9 cellular contexts compared by ENCODE assay signal in the genomic region with DNA sequence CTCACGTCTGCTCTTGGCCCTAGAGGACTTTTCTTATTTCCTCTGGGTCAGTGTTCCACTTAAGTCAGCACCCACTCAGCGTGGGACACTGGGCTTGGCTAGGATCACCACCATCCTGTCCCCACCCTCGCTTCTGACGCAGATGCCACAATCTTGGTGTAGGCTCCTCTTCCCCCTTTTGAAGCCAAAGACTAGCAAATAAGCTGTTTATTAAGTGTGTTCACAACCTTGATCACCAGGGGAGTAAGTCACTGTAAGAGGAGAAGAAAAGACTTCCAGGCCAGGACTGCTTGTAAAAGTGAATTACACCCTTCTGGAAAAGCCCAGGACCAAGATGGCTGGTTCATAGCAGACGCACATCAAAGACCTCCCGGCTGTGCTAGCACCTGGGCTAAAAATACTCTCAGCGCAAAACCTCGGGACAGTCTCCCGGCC.
DNase-seq lines count a peak whose midpoint lies in the region; TF ChIP-seq lines count a peak whose summit lies in the region.
"Had no signal": no experiment of that assay in that cellular context is flagged by ENCODE, and none has a peak within 500 bp of the region (broad histone marks: within the 10 kb centered on the region; RNA-seq: fewer than 3 reads in every experiment).

No MANE protein-coding gene starts in this region.

- H3K27me3 ChIP-seq in thyroid gland, result no peaks in the 10 kb centered on the region

- no peak for TF ChIP-seq POLR2A in thyroid gland (IDR thresholded peaks at IDR 0.05)

- H3K36me3 Mint-ChIP-seq in activated T-cell treated with anti-CD3 and anti-CD28 coated beads, Interleukin-2, amount 50 U/mL, for 24 hours (ENCODE audit: low read depth), result peaks cover 32% of the 10 kb centered on the region

- no peak for TF ChIP-seq CTCF in thyroid gland (IDR thresholded peaks at IDR 0.05)

- H3K4me3 Mint-ChIP-seq in activated T-cell treated with anti-CD3 and anti-CD28 coated beads, Interleukin-2, amount 50 U/mL, for 24 hours, result no peak overlapping the region

- H3K4me1 ChIP-seq in thyroid gland, result peaks cover 28 to 83% of the 10 kb centered on the region in 2 donors

- no peaks in the 10 kb centered on the region for H3K36me3 ChIP-seq in thyroid gland

- H3K4me1 Mint-ChIP-seq in activated T-cell treated with anti-CD3 and anti-CD28 coated beads, Interleukin-2, amount 50 U/mL, for 24 hours (ENCODE audit: low read depth), result peaks cover 98% of the 10 kb centered on the region

- H3K27me3 Mint-ChIP-seq in activated T-cell treated with anti-CD3 and anti-CD28 coated beads, Interleukin-2, amount 50 U/mL, for 24 hours, result no peaks in the 10 kb centered on the region

- 77 to 83% methylated on average over 9 of the region's 9 CpGs for whole genome bisulfite sequencing in thyroid gland, 2 donors

- no peaks in the 10 kb centered on the region for H3K9me3 ChIP-seq in thyroid gland

- peak overlapping the region; percentile 100 for H3K27ac Mint-ChIP-seq in activated T-cell treated with anti-CD3 and anti-CD28 coated beads, Interleukin-2, amount 50 U/mL, for 24 hours

- peak overlapping the region; percentile 84 for H3K27ac ChIP-seq in cingulate gyrus (ENCODE audit: low read depth, low read length)
- peak overlapping the region in 2 of 3 donors; percentile 71 to 82 for H3K27ac ChIP-seq in thyroid gland
- H3K27ac ChIP-seq: A549 had no signal

- no peaks in the 10 kb centered on the region for H3K9me3 Mint-ChIP-seq in activated T-cell treated with anti-CD3 and anti-CD28 coated beads, Interleukin-2, amount 50 U/mL, for 24 hours

- no peak overlapping the region for H3K4me3 ChIP-seq in thyroid gland (replicated peaks in 1 of 3)
- H3K4me3 ChIP-seq: A549 had no signal

- intact Hi-C loops in thyroid gland (cut with DNase I), result no loop called here

- no peak for DNase-seq in activated T-cell treated with anti-CD3 and anti-CD28 coated beads, Interleukin-2, amount 50 U/mL, for 24 hours
- DNase-seq in activated T-cell treated with anti-CD3 and anti-CD28 coated beads for 4 hours, result no peak
- DNase-seq in mucosa of gallbladder (ENCODE audit: low spot score), result peak; percentile 65
- peak in 1 of 2 donors; percentile 35 for DNase-seq in thyroid gland
- DNase-seq in COR-L47 (lab: John Stamatoyannopoulos, UW), result no peak
- no peak for DNase-seq in NCI-H1436 (lab: John Stamatoyannopoulos, UW)
- no peak for DNase-seq in OCI-M1 (lab: John Stamatoyannopoulos, UW)
